21 cellular contexts compared by ENCODE assay signal in the genomic region with DNA sequence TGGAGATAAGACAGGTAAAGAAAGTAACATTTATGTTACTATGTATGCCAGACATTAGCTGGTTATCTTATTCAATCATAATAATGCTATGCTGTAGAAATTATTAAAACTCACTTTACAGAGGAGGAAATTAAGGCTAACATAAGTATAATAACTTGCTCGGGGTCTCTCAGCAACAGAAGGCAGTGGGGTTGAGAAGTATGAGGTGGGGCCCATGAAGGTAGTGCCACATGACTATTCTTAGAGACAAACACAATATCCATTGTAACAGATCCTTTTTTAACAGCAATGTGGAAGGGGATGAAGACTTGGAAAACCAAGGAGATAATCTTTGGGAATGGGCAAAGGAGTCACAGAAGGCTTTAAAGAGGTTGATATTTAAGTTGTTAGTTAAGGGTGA.
"Had no signal": no experiment of that assay in that cellular context is flagged by ENCODE, and none has a peak within 500 bp of the region (broad histone marks: within the 10 kb centered on the region; RNA-seq: fewer than 3 reads in every experiment).

No MANE protein-coding gene starts in this region.

- ATAC-seq: effector memory CD8-positive, alpha-beta T cell; gastroesophageal sphincter; lower lobe of right lung; pancreas; right cardiac atrium; upper lobe of right lung had no signal

- DNase-seq: effector memory CD8-positive, alpha-beta T cell; esophagus squamous epithelium; foreskin fibroblast; glutamatergic neuron; left ventricle myocardium inferior; lower lobe of right lung; mesenchymal stem cell; naive B cell; occipital lobe; pancreas; right cardiac atrium; small intestine; stimulated activated CD4-positive, alpha-beta T cell treated with anti-CD3 and anti-CD28 coated beads, Interleukin-2, amount 100 ng/mL, for 48 hours; testis; upper lobe of right lung had no signal

- H3K36me3 ChIP-seq: left ventricle myocardium inferior, lower lobe of right lung, pancreas, tibial nerve had no signal

- H3K27ac Mint-ChIP-seq: effector memory CD8-positive, alpha-beta T cell; progenitor cell of endocrine pancreas had no signal

- H3K27me3 Mint-ChIP-seq: effector memory CD8-positive, alpha-beta T cell; naive B cell; progenitor cell of endocrine pancreas; stimulated activated naive CD8-positive, alpha-beta T cell treated with anti-CD3 and anti-CD28 coated beads, Interleukin-15, Interleukin-2, amounts not matched to agents 100 ng/mL and 50 ng/mL, for 24 hours had no signal

- H3K27ac ChIP-seq: epithelial cell of prostate, esophagus squamous epithelium, gastroesophageal sphincter, left ventricle myocardium inferior, lower lobe of right lung, pancreas, testis, tibial nerve, upper lobe of right lung had no signal

- H3K36me3 Mint-ChIP-seq: naive B cell had no signal

- H3K4me3 ChIP-seq: esophagus squamous epithelium, gastroesophageal sphincter, left ventricle myocardium inferior, lower lobe of right lung, pancreas, testis, tibial nerve, upper lobe of right lung had no signal

- H3K4me3 Mint-ChIP-seq: effector memory CD8-positive, alpha-beta T cell; naive B cell; nephron; stimulated activated naive CD8-positive, alpha-beta T cell treated with anti-CD3 and anti-CD28 coated beads, Interleukin-15, Interleukin-2, amounts not matched to agents 100 ng/mL and 50 ng/mL, for 24 hours had no signal

- H3K9me3 ChIP-seq: esophagus squamous epithelium, gastroesophageal sphincter, left ventricle myocardium inferior, lower lobe of right lung, pancreas, testis, tibial nerve, upper lobe of right lung had no signal

- H3K4me1 ChIP-seq: testis had no signal

- H3K9me3 Mint-ChIP-seq: effector memory CD8-positive, alpha-beta T cell; naive B cell; nephron; stimulated activated naive CD8-positive, alpha-beta T cell treated with anti-CD3 and anti-CD28 coated beads, Interleukin-15, Interleukin-2, amounts not matched to agents 100 ng/mL and 50 ng/mL, for 24 hours had no signal
